28 cellular contexts compared by ENCODE assay signal in the genomic region with DNA sequence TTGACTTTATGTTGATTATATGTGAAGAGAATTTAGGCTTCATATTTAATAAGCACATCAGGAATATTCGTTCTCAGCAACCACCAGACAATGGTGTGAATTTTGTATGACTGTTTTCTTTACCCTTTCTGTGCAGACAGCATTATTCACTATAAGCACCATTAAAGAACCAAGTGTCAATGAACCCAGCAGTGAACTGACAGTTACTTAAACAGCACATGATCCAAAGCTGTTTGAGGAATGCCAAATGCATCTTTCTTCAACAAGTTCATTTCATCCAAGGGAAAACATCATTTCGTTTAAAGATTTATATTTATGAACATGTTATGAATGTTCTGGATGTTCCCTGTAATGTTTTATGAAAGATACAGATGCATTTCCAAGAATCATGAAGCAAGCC.
"Had no signal": no experiment of that assay in that cellular context is flagged by ENCODE, and none has a peak within 500 bp of the region (broad histone marks: within the 10 kb centered on the region; RNA-seq: fewer than 3 reads in every experiment).

No MANE protein-coding gene starts in this region.

- H3K4me1 ChIP-seq: neural progenitor cell, parathyroid adenoma, psoas muscle, right lobe of liver, stomach, testis, tibial artery, transverse colon, upper lobe of right lung, uterus had no signal

- ATAC-seq: naive thymus-derived CD8-positive, alpha-beta T cell; natural killer cell treated with Interleukin-12 subunit alpha and Interleukin-12 subunit beta and Interleukin-15 and Interleukin-18, amount 100 ng/mL, for 72 hours; psoas muscle; right cardiac atrium; right lobe of liver; stimulated activated effector memory CD8-positive, alpha-beta T cell treated with anti-CD3 and anti-CD28 coated beads, Interleukin-12 subunit alpha, Interleukin-12 subunit beta, amount 100 ng/mL, for 72 hours; stimulated activated naive B cell treated with anti-CD40 and anti-IgM and Interleukin-4, amounts not matched to agents 10 μg/mL and 1 μg/mL and 100 μg/mL, for 72 hours; upper lobe of right lung had no signal

- H3K36me3 Mint-ChIP-seq: naive thymus-derived CD8-positive, alpha-beta T cell; natural killer cell treated with Interleukin-12 subunit alpha and Interleukin-12 subunit beta and Interleukin-15 and Interleukin-18, amount 100 ng/mL, for 72 hours; neural progenitor cell; stimulated activated effector memory CD8-positive, alpha-beta T cell treated with anti-CD3 and anti-CD28 coated beads, Interleukin-12 subunit alpha, Interleukin-12 subunit beta, amount 100 ng/mL, for 72 hours; stimulated activated naive B cell treated with anti-CD40 and anti-IgM and Interleukin-4, amounts not matched to agents 10 μg/mL and 1 μg/mL and 100 μg/mL, for 72 hours; type B pancreatic cell had no signal

- H3K27ac ChIP-seq: neural progenitor cell, ovary, parathyroid adenoma, psoas muscle, right lobe of liver, sigmoid colon, stomach, testis, tibial artery, transverse colon, upper lobe of right lung, uterus had no signal

- H2AFZ ChIP-seq: neural progenitor cell, parathyroid adenoma had no signal

- H3K9me3 Mint-ChIP-seq: naive thymus-derived CD8-positive, alpha-beta T cell; natural killer cell treated with Interleukin-12 subunit alpha and Interleukin-12 subunit beta and Interleukin-15 and Interleukin-18, amount 100 ng/mL, for 72 hours; nephron progenitor cell; neural progenitor cell; stimulated activated naive B cell treated with anti-CD40 and anti-IgM and Interleukin-4, amounts not matched to agents 10 μg/mL and 1 μg/mL and 100 μg/mL, for 72 hours; stimulated activated naive CD8-positive, alpha-beta T cell treated with anti-CD3 and anti-CD28 coated beads, Interleukin-15, Interleukin-2, amounts not matched to agents 100 ng/mL and 50 ng/mL, for 24 hours; type B pancreatic cell had no signal

- H3K4me2 ChIP-seq: neural progenitor cell had no signal

- H3K27ac Mint-ChIP-seq: naive thymus-derived CD8-positive, alpha-beta T cell; natural killer cell treated with Interleukin-12 subunit alpha and Interleukin-12 subunit beta and Interleukin-15 and Interleukin-18, amount 100 ng/mL, for 72 hours; nephron progenitor cell; neural progenitor cell; progenitor cell of endocrine pancreas; stimulated activated effector memory CD8-positive, alpha-beta T cell treated with anti-CD3 and anti-CD28 coated beads, Interleukin-12 subunit alpha, Interleukin-12 subunit beta, amount 100 ng/mL, for 72 hours; stimulated activated naive B cell treated with anti-CD40 and anti-IgM and Interleukin-4, amounts not matched to agents 10 μg/mL and 1 μg/mL and 100 μg/mL, for 72 hours; stimulated activated naive CD8-positive, alpha-beta T cell treated with anti-CD3 and anti-CD28 coated beads, Interleukin-15, Interleukin-2, amounts not matched to agents 100 ng/mL and 50 ng/mL, for 24 hours; type B pancreatic cell had no signal

- H3K36me3 ChIP-seq: neural progenitor cell, ovary, right lobe of liver, sigmoid colon, stomach, tibial artery, transverse colon, upper lobe of right lung, uterus had no signal

- H3K4me3 ChIP-seq: neural progenitor cell, ovary, psoas muscle, right lobe of liver, sigmoid colon, stomach, testis, tibial artery, transverse colon, upper lobe of right lung, uterus had no signal

- DNase-seq: naive thymus-derived CD8-positive, alpha-beta T cell; nephron progenitor cell; occipital lobe; ovary; psoas muscle; right cardiac atrium; right lobe of liver; sigmoid colon; small intestine; stimulated activated CD4-positive, alpha-beta T cell treated with anti-CD3 and anti-CD28 coated beads, Interleukin-15, amount 100 ng/mL, for 24 hours; stimulated activated CD4-positive, alpha-beta T cell treated with anti-CD3 and anti-CD28 coated beads, Interleukin-2, amount 100 ng/mL, for 24 hours; stimulated activated CD4-positive, alpha-beta T cell treated with anti-CD3 and anti-CD28 coated beads, Interleukin-2, amount 100 ng/mL, for 48 hours; stimulated activated CD4-positive, alpha-beta T cell treated with anti-CD3 and anti-CD28 coated beads, Interleukin-4, amount 100 ng/mL, for 24 hours; stimulated activated naive B cell treated with anti-CD40 and anti-IgM and Interleukin-4, amounts not matched to agents 10 μg/mL and 1 μg/mL and 100 μg/mL, for 72 hours; stimulated activated naive CD4-positive, alpha-beta T cell treated with Interleukin-2 at 50 U/mL for 16 hours; stomach; testis; transverse colon; upper lobe of right lung had no signal

- H3K9me3 ChIP-seq: ovary, psoas muscle, right lobe of liver, sigmoid colon, stomach, testis, tibial artery, transverse colon, upper lobe of right lung, uterus had no signal

- H3K27me3 ChIP-seq: neural progenitor cell, ovary, right lobe of liver, sigmoid colon, stomach, testis, tibial artery, transverse colon, upper lobe of right lung, uterus had no signal

- H3K79me2 ChIP-seq: parathyroid adenoma had no signal
